Comparison of ENCODE assay signal across 1 cellular context in the genomic region with DNA sequence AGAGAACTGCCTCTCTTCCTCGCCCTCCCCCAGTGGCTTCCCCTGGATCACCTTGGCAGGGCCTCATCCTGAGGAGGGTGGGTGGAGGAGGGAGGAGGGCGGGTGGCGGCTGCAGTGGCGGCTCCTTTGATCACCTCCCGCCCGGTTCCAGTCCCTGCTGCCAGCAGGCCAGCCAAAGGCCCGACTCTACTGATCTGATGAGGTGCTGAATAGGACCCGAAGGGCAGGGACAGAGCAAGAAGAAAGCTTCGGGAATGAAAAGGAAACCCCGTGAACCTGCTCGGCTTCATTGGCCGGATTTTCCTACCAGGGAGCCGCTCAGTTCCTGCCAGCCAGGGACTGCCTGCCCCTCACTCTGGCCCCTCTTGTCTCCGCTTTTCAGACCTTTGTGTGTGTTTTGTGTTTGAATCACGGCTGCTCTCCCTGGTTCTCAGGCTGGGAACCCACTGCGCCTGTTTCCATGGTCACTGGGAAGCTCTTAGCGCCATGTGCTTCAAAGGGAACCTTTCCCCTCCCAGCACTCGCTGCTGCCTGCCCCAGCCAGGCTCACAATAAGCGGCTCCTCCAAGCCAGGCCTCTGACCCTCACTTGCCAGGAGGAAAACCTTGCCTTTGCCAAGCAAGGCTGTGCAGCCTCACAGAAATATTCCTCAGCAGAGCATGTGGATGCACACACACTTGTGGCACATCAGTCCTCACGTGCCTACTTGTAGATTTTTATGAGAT.
TF ChIP-seq lines count a peak whose summit lies in the region.

No MANE protein-coding gene starts in this region.

TF ChIP-seq in GM12878, 131 proteins besides CTCF, POLR2A, EP300 and RAD21 (continued from another document):
- TF ChIP-seq BCLAF1 (IDR thresholded peaks at IDR 0.05) (no peak), PML (IDR thresholded peaks at IDR 0.05; ENCODE audit: low read length) (no peak), SMC3 (IDR thresholded peaks at IDR 0.05; ENCODE audit: borderline replicate concordance, low read length) (no peak), CHD4 (IDR thresholded peaks at IDR 0.05) (no peak), IKZF2 (IDR thresholded peaks at IDR 0.05) (no peak), HDAC2 (IDR thresholded peaks at IDR 0.05) (no peak), EED (IDR thresholded peaks at IDR 0.05; ENCODE audit: low read depth) (no peak), IKZF1 (conservative IDR thresholded peaks at IDR 0.05) (no peak), TCF3 (IDR thresholded peaks at IDR 0.05; ENCODE audit: borderline replicate concordance, insufficient read depth, low read depth, low read length) (no peak)
- TF ChIP-seq, protein P1, sequence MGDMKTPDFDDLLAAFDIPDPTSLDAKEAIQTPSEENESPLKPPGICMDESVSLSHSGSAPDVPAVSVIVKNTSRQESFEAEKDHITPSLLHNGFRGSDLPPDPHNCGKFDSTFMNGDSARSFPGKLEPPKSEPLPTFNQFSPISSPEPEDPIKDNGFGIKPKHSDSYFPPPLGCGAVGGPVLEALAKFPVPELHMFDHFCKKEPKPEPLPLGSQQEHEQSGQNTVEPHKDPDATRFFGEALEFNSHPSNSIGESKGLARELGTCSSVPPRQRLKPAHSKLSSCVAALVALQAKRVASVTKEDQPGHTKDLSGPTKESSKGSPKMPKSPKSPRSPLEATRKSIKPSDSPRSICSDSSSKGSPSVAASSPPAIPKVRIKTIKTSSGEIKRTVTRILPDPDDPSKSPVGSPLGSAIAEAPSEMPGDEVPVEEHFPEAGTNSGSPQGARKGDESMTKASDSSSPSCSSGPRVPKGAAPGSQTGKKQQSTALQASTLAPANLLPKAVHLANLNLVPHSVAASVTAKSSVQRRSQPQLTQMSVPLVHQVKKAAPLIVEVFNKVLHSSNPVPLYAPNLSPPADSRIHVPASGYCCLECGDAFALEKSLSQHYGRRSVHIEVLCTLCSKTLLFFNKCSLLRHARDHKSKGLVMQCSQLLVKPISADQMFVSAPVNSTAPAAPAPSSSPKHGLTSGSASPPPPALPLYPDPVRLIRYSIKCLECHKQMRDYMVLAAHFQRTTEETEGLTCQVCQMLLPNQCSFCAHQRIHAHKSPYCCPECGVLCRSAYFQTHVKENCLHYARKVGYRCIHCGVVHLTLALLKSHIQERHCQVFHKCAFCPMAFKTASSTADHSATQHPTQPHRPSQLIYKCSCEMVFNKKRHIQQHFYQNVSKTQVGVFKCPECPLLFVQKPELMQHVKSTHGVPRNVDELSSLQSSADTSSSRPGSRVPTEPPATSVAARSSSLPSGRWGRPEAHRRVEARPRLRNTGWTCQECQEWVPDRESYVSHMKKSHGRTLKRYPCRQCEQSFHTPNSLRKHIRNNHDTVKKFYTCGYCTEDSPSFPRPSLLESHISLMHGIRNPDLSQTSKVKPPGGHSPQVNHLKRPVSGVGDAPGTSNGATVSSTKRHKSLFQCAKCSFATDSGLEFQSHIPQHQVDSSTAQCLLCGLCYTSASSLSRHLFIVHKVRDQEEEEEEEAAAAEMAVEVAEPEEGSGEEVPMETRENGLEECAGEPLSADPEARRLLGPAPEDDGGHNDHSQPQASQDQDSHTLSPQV (IDR thresholded peaks at IDR 0.05): no peak
